Comparison of ENCODE assay signal across 8 cellular contexts in genomic region chr13:27170221-27170520, GRCh38. TPM values are rescaled to one million over a fixed set of nuclear protein-coding genes. Genes with fewer than 3 reads are reported as not detected.
DNase-seq lines count a peak whose midpoint lies in the region; ATAC-seq and TF ChIP-seq lines count a peak whose summit lies in the region.

No MANE protein-coding gene starts in this region.

- TF ChIP-seq POLR2A in adrenal gland (IDR thresholded peaks at IDR 0.05), result no peak

- TF ChIP-seq CTCF in CD14-positive monocyte (IDR thresholded peaks at IDR 0.05), result no peak
- TF ChIP-seq CTCF in adrenal gland (IDR thresholded peaks at IDR 0.05), result no peak
- peak in 1 of 2 experiments; percentile 28 for TF ChIP-seq CTCF in tibial artery (IDR thresholded peaks at IDR 0.05)

- DNase-seq in CD14-positive monocyte (ENCODE audit: low spot score) (no peak), adrenal gland (no peak), kidney tubule cell (ENCODE audit: low spot score) (peak; percentile 59), tibial artery (no peak), DMS53 treated with DMSO at 0.1 percent for 48 hours (lab: John Stamatoyannopoulos, UW; ENCODE audit: unreplicated experiment) (no peak)
- DNase-seq in activated CD4-positive, alpha-beta T cell treated with anti-CD3 and anti-CD28 coated beads for 1 hour, result no peak

- intact Hi-C loops in CD14-positive monocyte (cut with micrococcal nuclease) (loop anchor here in 1 of 2 donors (2.0 to 10.0 kb wide), 2 partner anchors 81 to 195 kb away; partner anchors contain the start of gene RPL21), adrenal gland (cut with DNase I) (loop anchor here in 1 of 2 donors (5.0 to 10.0 kb wide), 2 partner anchors 75 to 183 kb away; no protein-coding TSS in a partner anchor), tibial artery (cut with DNase I; ENCODE audit: low total_unique reads) (loop anchor here (5.0 to 10.0 kb wide), 4 partner anchors 82 to 452 kb away; partner anchors contain the start of genes LNX2, POLR1D, RASL11A and RPL21)

- H3K4me3 Mint-ChIP-seq in CD14-positive monocyte, result peak overlapping the region; percentile 98 to 99

- H3K9me3 ChIP-seq in adrenal gland (replicated peaks in 1 of 3), result no peaks in the 10 kb centered on the region
- no peaks in the 10 kb centered on the region for H3K9me3 ChIP-seq in tibial artery

- H3K27me3 ChIP-seq in adrenal gland, result no peaks in the 10 kb centered on the region
- H3K27me3 ChIP-seq in tibial artery, result no peaks in the 10 kb centered on the region

- H3K27ac Mint-ChIP-seq in CD14-positive monocyte, result peak overlapping the region in 6 of 7 donors; percentile 87 to 98 (median 95)

- peak overlapping the region in 3 of 5 donors; percentile 85 to 96 (median 87) for H3K27ac ChIP-seq in adrenal gland
- H3K27ac ChIP-seq in tibial artery, result peak overlapping the region; percentile 86 to 93

- ATAC-seq in HG03159 (IDR thresholded peaks at IDR 0.05; ENCODE audit: unreplicated experiment) (peak; percentile 23), HG02852 (IDR thresholded peaks at IDR 0.05; ENCODE audit: unreplicated experiment) (no peak)

- H3K4me1 Mint-ChIP-seq in CD14-positive monocyte, result peaks cover 41% of the 10 kb centered on the region

- peaks cover 0 to 31% of the 10 kb centered on the region in 2 donors for H3K4me1 ChIP-seq in adrenal gland (replicated peaks in 1 of 2)
- H3K4me1 ChIP-seq in tibial artery, result peaks cover 0 to 51% (median 26%) of the 10 kb centered on the region in 4 donors

- H3K36me3 ChIP-seq in adrenal gland (replicated peaks in 1 of 2) (no peaks in the 10 kb centered on the region), tibial artery (no peaks in the 10 kb centered on the region)

- H3K4me3 ChIP-seq in adrenal gland, result peak overlapping the region in 3 of 4 donors; percentile 18 to 94 (median 20)
- H3K4me3 ChIP-seq in tibial artery, result peak overlapping the region; percentile 67 to 72

- no peaks in the 10 kb centered on the region for H3K27me3 Mint-ChIP-seq in CD14-positive monocyte (ENCODE audit: low read depth in 3 of 3)

- H3K36me3 Mint-ChIP-seq in CD14-positive monocyte, result peaks cover 2% of the 10 kb centered on the region in 2 donors

- WGBS in adrenal gland, 4 donors, result 26 to 33% (median 28%) methylated on average over 4 of the region's 4 CpGs

- no peaks in the 10 kb centered on the region for H3K9me3 Mint-ChIP-seq in CD14-positive monocyte

RNA-seq across cellular contexts. Expression of gene USP12, which starts 1.4 kb away (rescaled TPM):
- polyA plus RNA-seq in CD14-positive monocyte, result 10 to 100 TPM; 12.8 to 14.5 TPM
- total RNA-seq in adrenal gland, result 10 to 100 TPM in 6 of 8 donors, 1 to 10 TPM in 2; 4.6 to 20.0 (median 13.3) TPM
- 10 to 100 TPM in 1 of 3 donors, 1 to 10 TPM in 2; 5.1 to 20.3 (median 7.5) TPM for polyA plus RNA-seq in adrenal gland
